ENCODE assay signal across 18 cellular contexts in the genomic region with DNA sequence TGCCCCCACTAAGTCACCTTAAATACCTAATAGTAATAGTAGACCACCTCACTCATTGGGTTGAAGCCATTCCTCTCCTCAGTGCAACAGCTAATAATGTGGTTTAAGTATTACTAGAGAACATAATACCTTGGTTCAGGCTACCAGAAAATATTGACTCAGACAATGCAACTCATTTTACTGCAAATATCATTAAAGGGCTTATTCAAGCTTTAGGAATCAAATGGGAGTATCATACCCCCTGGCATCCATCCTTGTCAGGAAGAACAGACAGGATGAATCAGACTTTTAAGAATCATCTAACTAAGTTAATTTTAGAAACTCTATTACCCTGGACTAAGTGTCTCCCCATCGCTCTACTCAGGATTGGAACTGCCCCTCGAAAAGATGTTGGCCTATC. TPM values are rescaled to one million over a fixed set of nuclear protein-coding genes. Genes with fewer than 3 reads are reported as not detected.
DNase-seq lines count a peak whose midpoint lies in the region; ATAC-seq and TF ChIP-seq lines count a peak whose summit lies in the region.
"Had no signal": no experiment of that assay in that cellular context is flagged by ENCODE, and none has a peak within 500 bp of the region (broad histone marks: within the 10 kb centered on the region; RNA-seq: fewer than 3 reads in every experiment).

No MANE protein-coding gene starts in this region.

- intact Hi-C loops in upper lobe of right lung (cut with DNase I), result no loop called here

- H3F3A ChIP-seq in GM23248 (ENCODE audit: insufficient read depth), result no peaks in the 10 kb centered on the region

- H3K4me2 ChIP-seq in GM23248 (ENCODE audit: unreplicated experiment), result no peak overlapping the region

- no peaks in the 10 kb centered on the region for H3K4me1 Mint-ChIP-seq in activated naive CD8-positive, alpha-beta T cell treated with anti-CD3 and anti-CD28 coated beads for 36 hours

- DNase-seq in HS-5 (ENCODE audit: low read depth) (peak; percentile 24), RWPE2 (ENCODE audit: low spot score) (no peak), foreskin keratinocyte (peak; percentile 40 to 75), GM23248 (no peak), upper lobe of right lung (no peak)
- no peak for DNase-seq in activated naive CD8-positive, alpha-beta T cell treated with anti-CD3 and anti-CD28 coated beads for 36 hours
- DNase-seq: BE2C; CD8-positive, alpha-beta T cell; COR-L47; DMS153; DMS79 treated with DMSO at 0.1 percent for 48 hours; GDM1 had no signal

- H3K79me2 ChIP-seq in GM23248 (ENCODE audit: insufficient read depth), result no peaks in the 10 kb centered on the region

- in situ Hi-C loops in GM23248 (cut with MboI), result no loop called here

- H3K36me3 ChIP-seq in RWPE2 (ENCODE audit: low read depth), result no peaks in the 10 kb centered on the region
- H3K36me3 ChIP-seq in GM23248 (ENCODE audit: low read depth), result no peaks in the 10 kb centered on the region
- no peaks in the 10 kb centered on the region for H3K36me3 ChIP-seq in upper lobe of right lung
- H3K36me3 ChIP-seq: BE2C had no signal

- H3K4me3 ChIP-seq in RWPE2 (ENCODE audit: severe bottlenecking), result no peak overlapping the region
- H3K4me3 ChIP-seq in GM23248, result no peak overlapping the region
- no peak overlapping the region for H3K4me3 ChIP-seq in upper lobe of right lung

- H2AFZ ChIP-seq in GM23248, result no peak overlapping the region

- no peaks in the 10 kb centered on the region for H3K4me1 ChIP-seq in RWPE2 (ENCODE audit: insufficient read depth, poor library complexity, severe bottlenecking)
- peaks cover 15% of the 10 kb centered on the region for H3K4me1 ChIP-seq in foreskin keratinocyte
- H3K4me1 ChIP-seq in GM23248 (ENCODE audit: insufficient read depth), result no peaks in the 10 kb centered on the region
- no peaks in the 10 kb centered on the region for H3K4me1 ChIP-seq in upper lobe of right lung
- H3K4me1 ChIP-seq: BE2C had no signal

- H3K9ac ChIP-seq in GM23248, result no peak overlapping the region

- ATAC-seq in RWPE2 (ENCODE audit: low read depth) (peak; percentile 45; the same call in 1 of the 3 replicates), foreskin keratinocyte (peak; percentile 82), HG02884 (IDR thresholded peaks at IDR 0.05; ENCODE audit: unreplicated experiment) (no peak), upper lobe of right lung (no peak)
- ATAC-seq: CD8-positive, alpha-beta T cell; HCT116 had no signal

- peaks cover 13% of the 10 kb centered on the region for H3K27me3 ChIP-seq in RWPE2 (ENCODE audit: insufficient read depth, poor library complexity, severe bottlenecking)
- H3K27me3 ChIP-seq in foreskin keratinocyte, result no peaks in the 10 kb centered on the region
- H3K27me3 ChIP-seq in GM23248 (replicated peaks; ENCODE audit: insufficient read depth), result peaks cover 15% of the 10 kb centered on the region
- H3K27me3 ChIP-seq in upper lobe of right lung, result no peaks in the 10 kb centered on the region

- WGBS in GM23248 (ENCODE audit: low coverage in 1 of 2, low lambda C conversion rate in 2 of 2, missing lambda C conversion rate in 2 of 2), 2 experiments, result 32 to 55% methylated on average over 2 of the region's 2 CpGs

- no peak overlapping the region for H3K27ac Mint-ChIP-seq in activated naive CD8-positive, alpha-beta T cell treated with anti-CD3 and anti-CD28 coated beads for 36 hours
- H3K27ac Mint-ChIP-seq: CD8-positive, alpha-beta T cell; IgD-negative memory B cell had no signal

- H3K36me3 Mint-ChIP-seq in activated naive CD8-positive, alpha-beta T cell treated with anti-CD3 and anti-CD28 coated beads for 36 hours, result no peaks in the 10 kb centered on the region
- H3K36me3 Mint-ChIP-seq: CD8-positive, alpha-beta T cell; IgD-negative memory B cell had no signal

- H3K27ac ChIP-seq in RWPE2 (ENCODE audit: poor library complexity, severe bottlenecking) (no peak overlapping the region), foreskin keratinocyte (no peak overlapping the region), GM23248 (no peak overlapping the region), upper lobe of right lung (no peak overlapping the region)
- H3K27ac ChIP-seq: C4-2B, HL-60 had no signal

- H3K9me2 ChIP-seq in GM23248 (ENCODE audit: insufficient read depth), result no peaks in the 10 kb centered on the region

- H4K20me1 ChIP-seq in GM23248 (ENCODE audit: insufficient read depth), result no peaks in the 10 kb centered on the region

- H3K9me3 ChIP-seq in RWPE2 (ENCODE audit: severe bottlenecking), result no peaks in the 10 kb centered on the region
- no peaks in the 10 kb centered on the region for H3K9me3 ChIP-seq in GM23248 (ENCODE audit: low read depth)
- peaks cover 2% of the 10 kb centered on the region for H3K9me3 ChIP-seq in upper lobe of right lung
- H3K9me3 ChIP-seq: BE2C had no signal

- no peak overlapping the region for H3K4me3 Mint-ChIP-seq in activated naive CD8-positive, alpha-beta T cell treated with anti-CD3 and anti-CD28 coated beads for 36 hours
- H3K4me3 Mint-ChIP-seq: CD8-positive, alpha-beta T cell; IgD-negative memory B cell had no signal

- peaks cover 6% of the 10 kb centered on the region for H3K27me3 Mint-ChIP-seq in activated naive CD8-positive, alpha-beta T cell treated with anti-CD3 and anti-CD28 coated beads for 36 hours

- TF ChIP-seq CTCF in RWPE2 (IDR thresholded peaks at IDR 0.05; ENCODE audit: poor library complexity, severe bottlenecking), result no peak
- no peak for TF ChIP-seq CTCF in foreskin keratinocyte (conservative IDR thresholded peaks at IDR 0.05)
- no peak for TF ChIP-seq CTCF in upper lobe of right lung (IDR thresholded peaks at IDR 0.05)

- H3K9me3 Mint-ChIP-seq in activated naive CD8-positive, alpha-beta T cell treated with anti-CD3 and anti-CD28 coated beads for 36 hours, result no peaks in the 10 kb centered on the region
- H3K9me3 Mint-ChIP-seq: CD8-positive, alpha-beta T cell had no signal

RNA-seq across cellular contexts. Expression of a gene that starts 6.8 kb away (rescaled TPM):
- total RNA-seq in foreskin keratinocyte (5.7 and 5.9 TPM in 2 replicates), upper lobe of right lung (14.0 TPM)
- polyA plus RNA-seq in foreskin keratinocyte (0.82 and 1.0 TPM in 2 replicates), GM23248 (2016; fragmentation: Nextera tagmentation; extraction: Ambion mirVana) (0.04 and 0.10 TPM in 2 replicates)
- total RNA-seq in GM23248 (2014; rRNA removed; shearing (Covaris generic)), result 0.32 TPM in 1 of 2 replicates, not detected in the other
- total RNA-seq in activated naive CD8-positive, alpha-beta T cell treated with anti-CD3 and anti-CD28 coated beads for 36 hours, result not detected
- total RNA-seq: CD8-positive, alpha-beta T cell; HT-29 had no signal
- polyA plus RNA-seq: IgD-negative memory B cell had no signal

Comparison
In these comparisons a context has a peak if more than half of its experiments do, and no peak if none do; other contexts are left out.
1. DNase-seq: peak in HS-5 (single experiment) and foreskin keratinocyte (2 of 2); none in RWPE2 (single experiment), GM23248 (single experiment), activated naive CD8-positive, alpha-beta T cell treated with anti-CD3 and anti-CD28 coated beads for 36 hours (single experiment) and upper lobe of right lung (single experiment).
2. ATAC-seq: peak in RWPE2 (single experiment) and foreskin keratinocyte (single experiment); none in HG02884 (single experiment) and upper lobe of right lung (single experiment).